In the genomic region with DNA sequence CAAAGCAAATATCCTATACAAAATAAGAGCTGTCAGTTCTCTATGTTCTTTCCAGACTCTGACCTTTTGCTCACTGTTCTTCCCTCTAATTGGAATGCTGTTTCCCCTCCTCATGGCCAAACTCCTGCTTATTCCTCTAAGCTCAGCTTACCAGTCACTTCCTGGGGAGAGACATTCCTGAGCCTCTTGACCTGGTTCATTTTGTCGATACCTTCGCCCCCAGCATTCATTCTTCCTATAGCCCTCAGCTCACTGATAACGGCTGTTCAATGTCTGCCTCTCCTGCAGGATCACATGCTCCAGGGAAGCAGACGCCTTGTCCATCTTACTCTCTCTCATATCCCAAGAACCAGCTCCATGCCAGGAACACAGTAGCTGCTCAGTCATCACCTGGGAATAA, we compare ENCODE assay signal across 23 cellular contexts.
"Had no signal": no experiment of that assay in that cellular context is flagged by ENCODE, and none has a peak within 500 bp of the region (broad histone marks: within the 10 kb centered on the region; RNA-seq: fewer than 3 reads in every experiment).

No MANE protein-coding gene starts in this region.

- H3K27ac Mint-ChIP-seq: immature natural killer cell; nephron; progenitor cell of endocrine pancreas; stimulated activated naive B cell treated with anti-CD40 and anti-IgM and Interleukin-4, amounts not matched to agents 10 μg/mL and 1 μg/mL and 100 μg/mL, for 72 hours had no signal

- H3K4me3 Mint-ChIP-seq: immature natural killer cell; naive thymus-derived CD8-positive, alpha-beta T cell; nephron; stimulated activated naive B cell treated with anti-CD40 and anti-IgM and Interleukin-4, amounts not matched to agents 10 μg/mL and 1 μg/mL and 100 μg/mL, for 72 hours had no signal

- H3K4me1 Mint-ChIP-seq: immature natural killer cell; naive thymus-derived CD8-positive, alpha-beta T cell; nephron; stimulated activated naive B cell treated with anti-CD40 and anti-IgM and Interleukin-4, amounts not matched to agents 10 μg/mL and 1 μg/mL and 100 μg/mL, for 72 hours had no signal

- H3K27ac ChIP-seq: left ventricle myocardium inferior, ovary, right atrium auricular region, right lobe of liver, skin epidermis, stomach, testis, thyroid gland, transverse colon, upper lobe of right lung had no signal

- DNase-seq: head of caudate nucleus; hippocampal formation; immature natural killer cell; left ventricle myocardium inferior; naive thymus-derived CD8-positive, alpha-beta T cell; ovary; right lobe of liver; stimulated activated CD4-positive, alpha-beta T cell treated with anti-CD3 and anti-CD28 coated beads, Interleukin-12 subunit alpha, Interleukin-12 subunit beta, amount 100 ng/mL, for 4 hours; stimulated activated CD4-positive, alpha-beta T cell treated with anti-CD3 and anti-CD28 coated beads, Interleukin-15, amount 100 ng/mL, for 24 hours; stimulated activated CD4-positive, alpha-beta T cell treated with anti-CD3 and anti-CD28 coated beads, Interleukin-2, amount 100 ng/mL, for 24 hours; stimulated activated CD4-positive, alpha-beta T cell treated with anti-CD3 and anti-CD28 coated beads, Interleukin-4, amount 100 ng/mL, for 1 hour; stimulated activated naive B cell treated with anti-CD40 and anti-IgM and Interleukin-4, amounts not matched to agents 10 μg/mL and 1 μg/mL and 100 μg/mL, for 72 hours; stimulated activated naive CD8-positive, alpha-beta T cell treated with anti-CD3 and anti-CD28 coated beads, Interleukin-15, Interleukin-2, amounts not matched to agents 100 U/mL and 50 U/mL, for 24 hours; stomach; testis; thyroid gland; transverse colon; upper lobe of right lung had no signal

- H3K4me3 ChIP-seq: left ventricle myocardium inferior, lung, ovary, right atrium auricular region, right lobe of liver, skin epidermis, stomach, testis, thyroid gland, transverse colon, upper lobe of right lung had no signal

- H3K9me3 ChIP-seq: ovary, right lobe of liver, testis, thyroid gland, transverse colon, upper lobe of right lung had no signal

- ATAC-seq: naive thymus-derived CD8-positive, alpha-beta T cell; right lobe of liver; stimulated activated naive B cell treated with anti-CD40 and anti-IgM and Interleukin-4, amounts not matched to agents 10 μg/mL and 1 μg/mL and 100 μg/mL, for 72 hours; stimulated activated naive CD8-positive, alpha-beta T cell treated with anti-CD3 and anti-CD28 coated beads, Interleukin-15, Interleukin-2, amounts not matched to agents 100 U/mL and 50 U/mL, for 24 hours; upper lobe of right lung had no signal

- H3K4me1 ChIP-seq: left ventricle myocardium inferior, right atrium auricular region, right lobe of liver, stomach, testis, thyroid gland, transverse colon, upper lobe of right lung had no signal

- H3K36me3 ChIP-seq: left ventricle myocardium inferior, ovary, right atrium auricular region, right lobe of liver, stomach, thyroid gland, transverse colon, upper lobe of right lung had no signal

- H3K36me3 Mint-ChIP-seq: immature natural killer cell; stimulated activated naive B cell treated with anti-CD40 and anti-IgM and Interleukin-4, amounts not matched to agents 10 μg/mL and 1 μg/mL and 100 μg/mL, for 72 hours had no signal

- H3K27me3 ChIP-seq: ovary, right atrium auricular region, right lobe of liver, testis, thyroid gland, transverse colon, upper lobe of right lung had no signal
